8 cellular contexts compared by ENCODE assay signal in genomic region chr9:70438341-70438924, GRCh38. TPM values are rescaled to one million over a fixed set of nuclear protein-coding genes. Genes with fewer than 3 reads are reported as not detected.
DNase-seq lines count a peak whose midpoint lies in the region; ATAC-seq and TF ChIP-seq lines count a peak whose summit lies in the region.

No MANE protein-coding gene starts in this region.

- peak overlapping the region; percentile 72 for H3K27ac ChIP-seq in RWPE1

- no peak overlapping the region for H3K4me3 ChIP-seq in fibroblast of mammary gland (ENCODE audit: control insufficient read depth, low read depth, low read length)

- ATAC-seq in HG03097 (IDR thresholded peaks at IDR 0.05; ENCODE audit: low FRiP score, unreplicated experiment): no peak

- POLR2A ChIA-PET in RWPE1 (lab: Yijun Ruan, JAX; ENCODE audit: low non-redundant PET): no interaction called here

- DNase-seq in GM03348 (ENCODE audit: low spot score) (peak; percentile 16), RWPE1 (ENCODE audit: low spot score) (peak; percentile 53), fibroblast of mammary gland (ENCODE audit: low read depth) (peak; percentile 95), pulmonary artery endothelial cell (ENCODE audit: low read depth, low spot score) (peak; percentile 90), NCI-H1930 (lab: John Stamatoyannopoulos, UW) (no peak), ecto neural progenitor cell (ENCODE audit: low spot score) (no peak), NCI-H1092 treated with DMSO at 0.1 percent for 48 hours (lab: John Stamatoyannopoulos, UW) (no peak)

- CTCF ChIA-PET in RWPE1 (lab: Yijun Ruan, JAX): no interaction called here

- TF ChIP-seq CTCF in RWPE1 (conservative IDR thresholded peaks at IDR 0.05; ENCODE audit: low read depth) (no peak), fibroblast of mammary gland (conservative IDR thresholded peaks at IDR 0.05; ENCODE audit: control insufficient read depth, insufficient read depth, low read depth, low read length) (no peak)

RNA-seq across cellular contexts. Expression of gene KLF9, which starts 24.0 kb away (rescaled TPM):
- total RNA-seq in pulmonary artery endothelial cell: 37.1 and 50.6 TPM in 2 replicates

Comparison
In these comparisons a context has a peak if more than half of its experiments do, and no peak if none do; other contexts are left out.
1. DNase-seq: peak in GM03348 (single experiment), RWPE1 (single experiment), fibroblast of mammary gland (single experiment) and pulmonary artery endothelial cell (single experiment); none in NCI-H1930 (0 of 2), ecto neural progenitor cell (single experiment) and NCI-H1092 treated with DMSO at 0.1 percent for 48 hours (single experiment).